ENCODE assay signal across 9 cellular contexts in genomic region chr2:36087344-36087743, GRCh38.
"Had no signal": no experiment of that assay in that cellular context is flagged by ENCODE, and none has a peak within 500 bp of the region (broad histone marks: within the 10 kb centered on the region; RNA-seq: fewer than 3 reads in every experiment).

No MANE protein-coding gene starts in this region.

- H3K27ac ChIP-seq: GM23248, HL-60 had no signal

- H3K4me1 Mint-ChIP-seq: IgD-negative memory B cell had no signal

- H3K36me3 ChIP-seq: HAP-1 had no signal

- H2AFZ ChIP-seq: GM23248 had no signal

- H3K9ac ChIP-seq: GM23248 had no signal

- H3K4me1 ChIP-seq: HAP-1 had no signal

- H3K36me3 Mint-ChIP-seq: IgD-negative memory B cell had no signal

- H3K4me3 Mint-ChIP-seq: HFFc6, IgD-negative memory B cell had no signal

- ATAC-seq: HCT116 had no signal

- H3K9me3 ChIP-seq: HAP-1 had no signal

- H3K27me3 Mint-ChIP-seq: IgD-negative memory B cell had no signal

- H3K4me3 ChIP-seq: GM23248, HAP-1 had no signal

- H3K27ac Mint-ChIP-seq: HFFc6, IgD-negative memory B cell had no signal

- DNase-seq: GM23248, GOT3, H7, HFFc6, KBM-7 had no signal
